In the genomic region with DNA sequence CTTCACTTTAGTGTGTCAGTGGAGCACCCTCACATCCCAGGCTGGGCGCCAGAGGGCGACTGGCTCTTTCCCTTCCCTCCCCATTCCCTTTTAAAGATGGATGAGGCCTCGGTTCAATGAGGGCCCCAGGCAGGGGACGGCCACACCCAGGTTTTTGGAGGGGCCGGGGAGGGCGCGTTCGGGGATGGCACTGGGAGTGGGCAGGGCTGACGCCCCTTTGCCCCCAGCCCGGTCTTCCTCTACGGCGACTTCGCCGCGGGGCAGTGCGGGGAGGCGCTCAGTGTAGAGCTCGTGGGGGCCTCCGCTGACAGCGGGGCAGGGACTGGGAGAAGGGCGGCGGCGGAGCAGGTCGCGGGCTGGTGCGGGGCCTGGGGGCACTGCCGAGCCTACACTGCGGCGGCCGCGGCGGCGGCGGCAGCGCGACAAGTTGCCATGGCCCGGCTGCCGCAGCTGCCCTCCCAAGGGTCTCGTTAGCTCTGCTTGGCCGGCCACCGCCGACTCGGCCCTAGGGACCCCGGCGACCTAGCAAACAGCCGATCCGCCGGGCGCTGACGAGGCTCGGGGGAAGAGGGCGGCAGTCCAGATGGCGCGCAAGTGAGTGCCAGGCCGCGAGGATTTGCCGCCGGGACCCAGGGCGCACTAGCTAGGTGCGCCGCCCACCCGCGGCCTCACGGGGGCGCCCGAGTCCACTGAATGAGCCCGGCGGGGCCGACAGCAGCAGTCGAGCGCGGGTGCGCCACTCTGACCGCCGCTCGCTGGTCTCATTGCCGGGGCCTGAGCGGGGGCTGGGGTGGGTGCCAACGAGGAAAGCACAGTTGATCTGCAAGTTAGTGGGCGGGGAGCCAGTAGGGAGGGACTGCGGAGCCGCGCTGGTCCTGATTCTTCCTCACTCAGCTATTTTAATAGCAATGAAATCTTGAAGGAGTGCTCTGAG, we compare ENCODE assay signal across 8 cellular contexts.
DNase-seq lines count a peak whose midpoint lies in the region; ATAC-seq and TF ChIP-seq lines count a peak whose summit lies in the region.

No MANE protein-coding gene starts in this region.

- peak overlapping the region; percentile 54 to 66 for H3K27ac ChIP-seq in coronary artery

- peak overlapping the region; percentile 91 for H3K4me3 ChIP-seq in coronary artery

- ATAC-seq in GM19025 (IDR thresholded peaks at IDR 0.05; ENCODE audit: low read depth, unreplicated experiment) (peak; percentile 88), HG03280 (IDR thresholded peaks at IDR 0.05; ENCODE audit: unreplicated experiment) (peak; percentile 96)

- DNase-seq in AML-193 (lab: John Stamatoyannopoulos, UW) (peak; percentile 47 to 69), NCI-H460 (ENCODE audit: extremely low read depth, low read depth) (peak; percentile 66), coronary artery (ENCODE audit: low spot score) (peak; percentile 93), left kidney (ENCODE audit: low read depth, low spot score) (peak; percentile 93)
- peak; percentile 89 for DNase-seq in activated CD4-positive, alpha-beta T cell treated with anti-CD3 and anti-CD28 coated beads for 48 hours
- peak; percentile 61 to 84 (median 77) for DNase-seq in stimulated activated CD4-positive, alpha-beta T cell treated with anti-CD3 and anti-CD28 coated beads, Interleukin-1b, Interleukin-23, amount 100 ng/mL, for 24 hours (ENCODE audit: low read depth in 4 of 4, low spot score in 1 of 4)

- TF ChIP-seq CTCF in coronary artery (IDR thresholded peaks at IDR 0.05) = peak; percentile 92

Comparison
In these comparisons a context has a peak if more than half of its experiments do, and no peak if none do; other contexts are left out.
1. Peak in every context shown above with its lines: DNase-seq, ATAC-seq, H3K4me3 ChIP-seq and H3K27ac ChIP-seq.